In genomic region chr11:537622-538430, GRCh38 we compare ENCODE assay signal across 9 cellular contexts. TPM values are rescaled to one million over a fixed set of nuclear protein-coding genes. Genes with fewer than 3 reads are reported as not detected.
DNase-seq lines count a peak whose midpoint lies in the region; ATAC-seq and TF ChIP-seq lines count a peak whose summit lies in the region.
"Had no signal": no experiment of that assay in that cellular context is flagged by ENCODE, and none has a peak within 500 bp of the region (broad histone marks: within the 10 kb centered on the region; RNA-seq: fewer than 3 reads in every experiment).

No MANE protein-coding gene starts in this region.

- H3K9me2 ChIP-seq in MM.1S (replicated peaks; ENCODE audit: insufficient read depth, low read length), result no peaks in the 10 kb centered on the region

- H2AFZ ChIP-seq in MM.1S (ENCODE audit: low read length), result peak overlapping the region; percentile 78

- H3K9me3 Mint-ChIP-seq in CD14-positive monocyte, result peaks cover 0 to 4% (median 0%) of the 10 kb centered on the region in 7 donors
- peaks cover 1% of the 10 kb centered on the region for H3K9me3 Mint-ChIP-seq in endodermal cell

- peak overlapping the region; percentile 18; the same call in 1 of the 2 replicates for H3K27ac ChIP-seq in MM.1S (ENCODE audit: low read length)
- no peak overlapping the region for H3K27ac ChIP-seq in endodermal cell (ENCODE audit: low read depth, low read length)
- no peak overlapping the region for H3K27ac ChIP-seq in neutrophil
- no peak overlapping the region for H3K27ac ChIP-seq in foreskin keratinocyte

- H3K9me3 ChIP-seq in MM.1S (replicated peaks; ENCODE audit: insufficient read depth, low read length) (no peaks in the 10 kb centered on the region), endodermal cell (ENCODE audit: control insufficient read depth, low read length) (no peaks in the 10 kb centered on the region), neutrophil (no peaks in the 10 kb centered on the region)

- peaks cover 19% of the 10 kb centered on the region for H3K4me1 ChIP-seq in MM.1S (ENCODE audit: low read length)
- H3K4me1 ChIP-seq in endodermal cell (ENCODE audit: control insufficient read depth, insufficient read depth, low read length), result no peaks in the 10 kb centered on the region
- peaks cover 30 to 31% of the 10 kb centered on the region in 2 experiments for H3K4me1 ChIP-seq in neutrophil (ENCODE audit: control insufficient read depth in 1 of 2, insufficient read depth in 1 of 2, low read depth in 1 of 2, low read length in 1 of 2)
- no peaks in the 10 kb centered on the region for H3K4me1 ChIP-seq in foreskin keratinocyte

- H3K27me3 Mint-ChIP-seq in CD14-positive monocyte (ENCODE audit: low read depth in 3 of 3) (peaks cover 15 to 39% (median 22%) of the 10 kb centered on the region in 3 donors), endodermal cell (ENCODE audit: insufficient read depth) (peaks cover 9% of the 10 kb centered on the region)

- ATAC-seq in foreskin keratinocyte (no peak), GM19035 (IDR thresholded peaks at IDR 0.05; ENCODE audit: unreplicated experiment) (no peak)

- peaks cover 18% of the 10 kb centered on the region for H3K79me2 ChIP-seq in MM.1S (ENCODE audit: low read length)

- H3K4me3 ChIP-seq in MM.1S (ENCODE audit: low read length) (peak overlapping the region; percentile 66), endodermal cell (ENCODE audit: low read length) (peak overlapping the region; percentile 77), neutrophil (ENCODE audit: low read depth in 1 of 2, low read length in 1 of 2) (peak overlapping the region; percentile 71 to 87)

- H3K4me3 Mint-ChIP-seq in CD14-positive monocyte, result peak overlapping the region; percentile 77 to 90
- H3K4me3 Mint-ChIP-seq in endodermal cell, result peak overlapping the region; percentile 43

- WGBS in endodermal cell (ENCODE audit: insufficient coverage in 1 of 2, insufficient read length in 1 of 2), 2 experiments, result 52 to 59% methylated on average over 6 to 19 of the region's 19 CpGs

- H3K27ac Mint-ChIP-seq in CD14-positive monocyte (peak overlapping the region in 1 of 7 donors; percentile 74), endodermal cell (no peak overlapping the region)

- peak overlapping the region; percentile 98 for H3K4me2 ChIP-seq in MM.1S (ENCODE audit: low read depth, low read length)

- no peaks in the 10 kb centered on the region for H3K27me3 ChIP-seq in MM.1S (replicated peaks; ENCODE audit: insufficient read depth, low read length)
- H3K27me3 ChIP-seq in endodermal cell (ENCODE audit: control insufficient read depth, insufficient read depth, low read length, poor library complexity, severe bottlenecking), result no peaks in the 10 kb centered on the region
- peaks cover 64% of the 10 kb centered on the region for H3K27me3 ChIP-seq in neutrophil
- H3K27me3 ChIP-seq in foreskin keratinocyte, result no peaks in the 10 kb centered on the region

- H3K4me1 Mint-ChIP-seq in CD14-positive monocyte (peaks cover 11% of the 10 kb centered on the region), endodermal cell (no peaks in the 10 kb centered on the region)

- H3K36me3 Mint-ChIP-seq in CD14-positive monocyte (peaks cover under 1 to 4% of the 10 kb centered on the region in 2 donors), endodermal cell (ENCODE audit: low read depth) (peaks cover 8% of the 10 kb centered on the region)

- H3F3A ChIP-seq in MM.1S (ENCODE audit: insufficient read depth, low read length), result peaks cover 16% of the 10 kb centered on the region

- no peaks in the 10 kb centered on the region for H4K20me1 ChIP-seq in MM.1S (ENCODE audit: insufficient read depth, low read length)

- peak; percentile 42 for DNase-seq in CD14-positive monocyte (ENCODE audit: low spot score)
- no peak for DNase-seq in MM.1S
- DNase-seq in endodermal cell, result no peak
- DNase-seq in hepatic stellate cell (ENCODE audit: low spot score), result no peak
- no peak for DNase-seq in foreskin keratinocyte
- DNase-seq in T-helper 9 cell, result no peak
- DNase-seq: NK-92 treated with Interleukin-12 subunit alpha and Interleukin-12 subunit beta, amount 100 ng/mL, for 24 hours had no signal

- H3K9ac ChIP-seq in MM.1S (ENCODE audit: low read length) (peak overlapping the region; percentile 72), endodermal cell (ENCODE audit: extremely low read depth, low read length, poor library complexity, severe bottlenecking) (peak overlapping the region; percentile 55)

- H3K36me3 ChIP-seq in MM.1S (replicated peaks; ENCODE audit: insufficient read depth, low read length), result no peaks in the 10 kb centered on the region
- peaks cover 8% of the 10 kb centered on the region for H3K36me3 ChIP-seq in endodermal cell (ENCODE audit: control insufficient read depth, insufficient read depth, low read length)
- H3K36me3 ChIP-seq in neutrophil, result peaks cover 5% of the 10 kb centered on the region

- intact Hi-C loops in CD14-positive monocyte (cut with micrococcal nuclease), result no loop called here

- TF ChIP-seq CTCF in CD14-positive monocyte (IDR thresholded peaks at IDR 0.05) (no peak), MM.1S (IDR thresholded peaks at IDR 0.05; ENCODE audit: low read length) (0 out of 2 replicates have a peak, but pooled peaks have one; percentile 8), endodermal cell (conservative IDR thresholded peaks at IDR 0.05) (no peak), neutrophil (IDR thresholded peaks at IDR 0.05) (no peak), foreskin keratinocyte (conservative IDR thresholded peaks at IDR 0.05) (no peak)

RNA-seq across cellular contexts. Expression of gene LRRC56, which starts 0.5 kb away (rescaled TPM):
- polyA plus RNA-seq in CD14-positive monocyte (under 1 TPM in 1 of 2 donors, not detected in 1; 0.09 TPM), foreskin keratinocyte (0.30 and 0.47 TPM in 2 replicates)
- total RNA-seq in endodermal cell (1 to 10 TPM; 3.0 to 4.3 TPM), foreskin keratinocyte (0.28 and 0.48 TPM in 2 replicates)
- polyA plus RNA-seq in endodermal cell (2013, experiment 1 of 2), result 0.93 TPM
- polyA plus RNA-seq in endodermal cell (2013, experiment 2 of 2), result 1.3 TPM

RNA-seq across cellular contexts. Expression of gene HRAS, which starts 2.5 kb away (rescaled TPM):
- polyA plus RNA-seq in CD14-positive monocyte (10 to 100 TPM; 10.1 to 10.3 TPM), foreskin keratinocyte (252 and 263 TPM in 2 replicates)
- total RNA-seq in endodermal cell (10 to 100 TPM; 64.8 to 68.2 TPM), foreskin keratinocyte (167 and 199 TPM in 2 replicates)
- polyA plus RNA-seq in endodermal cell (2013, experiment 1 of 2), result 48.8 TPM
- 45.1 TPM for polyA plus RNA-seq in endodermal cell (2013, experiment 2 of 2)

RNA-seq across cellular contexts. Expression of gene LMNTD2, which starts 22.7 kb away (rescaled TPM):
- polyA plus RNA-seq in CD14-positive monocyte, result 1 to 10 TPM in 1 of 2 donors, under 1 TPM in 1; 0.67 to 1.2 TPM
- total RNA-seq in endodermal cell, result 10 to 100 TPM in 1 of 2 donors, 1 to 10 TPM in 1; 8.5 to 13.3 TPM
- polyA plus RNA-seq in endodermal cell (2013, experiment 1 of 2), result 1.8 TPM
- polyA plus RNA-seq in endodermal cell (2013, experiment 2 of 2), result 1.8 TPM
- 0.92 and 0.95 TPM in 2 replicates for total RNA-seq in foreskin keratinocyte
- polyA plus RNA-seq in foreskin keratinocyte, result 1.2 and 1.3 TPM in 2 replicates

RNA-seq across cellular contexts. Expression of gene RASSF7, which starts 22.9 kb away (rescaled TPM):
- polyA plus RNA-seq in CD14-positive monocyte (10 to 100 TPM in 1 of 2 donors, 1 to 10 TPM in 1; 10.0 to 12.4 TPM), foreskin keratinocyte (51.7 and 59.1 TPM in 2 replicates)
- total RNA-seq in endodermal cell (10 to 100 TPM; 34.2 to 36.3 TPM), foreskin keratinocyte (37.3 and 44.3 TPM in 2 replicates)
- 11.3 TPM for polyA plus RNA-seq in endodermal cell (2013, experiment 1 of 2)
- 14.6 TPM for polyA plus RNA-seq in endodermal cell (2013, experiment 2 of 2)

RNA-seq across cellular contexts. Expression of gene RNH1, which starts 30.8 kb away (rescaled TPM):
- polyA plus RNA-seq in CD14-positive monocyte, result 100 to 1,000 TPM; 443 to 445 TPM
- 10 to 100 TPM; 42.7 to 43.2 TPM for total RNA-seq in endodermal cell
- polyA plus RNA-seq in endodermal cell (2013, experiment 1 of 2), result 43.7 TPM
- polyA plus RNA-seq in endodermal cell (2013, experiment 2 of 2), result 42.8 TPM
- total RNA-seq in foreskin keratinocyte, result 162 and 219 TPM in 2 replicates
- polyA plus RNA-seq in foreskin keratinocyte, result 167 and 235 TPM in 2 replicates
